In genomic region chr1:182003953-182004586, GRCh38 we compare ENCODE assay signal across 17 cellular contexts. TPM values are rescaled to one million over a fixed set of nuclear protein-coding genes. Genes with fewer than 3 reads are reported as not detected.
DNase-seq lines count a peak whose midpoint lies in the region; ATAC-seq and TF ChIP-seq lines count a peak whose summit lies in the region.
"Had no signal": no experiment of that assay in that cellular context is flagged by ENCODE, and none has a peak within 500 bp of the region (broad histone marks: within the 10 kb centered on the region; RNA-seq: fewer than 3 reads in every experiment).

No MANE protein-coding gene starts in this region.

- no peaks in the 10 kb centered on the region for H3K4me1 ChIP-seq in gastroesophageal sphincter
- H3K4me1 ChIP-seq in psoas muscle: no peaks in the 10 kb centered on the region
- H3K4me1 ChIP-seq: parathyroid adenoma had no signal

- no peak for TF ChIP-seq EP300 in gastroesophageal sphincter (IDR thresholded peaks at IDR 0.05)

- DNase-seq in ELF-1 (ENCODE audit: low read depth, low spot score) (peak; percentile 25), psoas muscle (peak; percentile 21 to 39), NCI-H1930 (lab: John Stamatoyannopoulos, UW) (no peak), inferior parietal cortex (ENCODE audit: extremely low spot score) (no peak)
- peak; percentile 8 for DNase-seq in Jurkat, Clone E6-1 (ENCODE audit: low read depth, low spot score)
- DNase-seq: activated CD4-positive, CD25-positive, alpha-beta regulatory T cell; activated CD8-positive, alpha-beta memory T cell treated with anti-CD3 and anti-CD28 coated beads, Interleukin-2, amount 50 U/mL, for 48 hours; C1 segment of cervical spinal cord; foreskin melanocyte; GF-D8; NCI-H1048; NCI-H345; substantia nigra had no signal

- H3K27me3 ChIP-seq in gastroesophageal sphincter: no peaks in the 10 kb centered on the region
- H3K27me3 ChIP-seq in psoas muscle (ENCODE audit: insufficient read depth in 3 of 3, low read length in 2 of 3): no peaks in the 10 kb centered on the region
- H3K27me3 ChIP-seq: cardiac muscle cell had no signal

- H3K27ac ChIP-seq in gastroesophageal sphincter: no peak overlapping the region
- no peak overlapping the region for H3K27ac ChIP-seq in psoas muscle
- H3K27ac ChIP-seq: cardiac muscle cell, parathyroid adenoma had no signal

- no peak for TF ChIP-seq CTCF in gastroesophageal sphincter (IDR thresholded peaks at IDR 0.05)
- TF ChIP-seq CTCF in psoas muscle (IDR thresholded peaks at IDR 0.05): no peak

- H3K36me3 ChIP-seq in gastroesophageal sphincter (no peaks in the 10 kb centered on the region), psoas muscle (ENCODE audit: insufficient read depth in 1 of 2, low read depth in 1 of 2) (no peaks in the 10 kb centered on the region)
- H3K36me3 ChIP-seq: cardiac muscle cell had no signal

- 87 to 88% methylated on average over 5 to 9 of the region's 12 CpGs for WGBS in gastroesophageal sphincter (ENCODE audit: low coverage in 1 of 2), 2 donors
- 75 to 81% (median 79%) methylated on average over 12 of the region's 12 CpGs for WGBS in psoas muscle, 3 donors

- ATAC-seq in gastroesophageal sphincter (peak; percentile 57), psoas muscle (no peak), HG03439 (IDR thresholded peaks at IDR 0.05; ENCODE audit: unreplicated experiment) (no peak)

- H3K9me3 ChIP-seq in gastroesophageal sphincter (peaks cover 0 to 9% (median 0%) of the 10 kb centered on the region in 3 donors), psoas muscle (no peaks in the 10 kb centered on the region)

- TF ChIP-seq POLR2A in gastroesophageal sphincter (IDR thresholded peaks at IDR 0.05): no peak

- H3K4me3 ChIP-seq in Jurkat, Clone E6-1 (ENCODE audit: low read length): no peak overlapping the region
- H3K4me3 ChIP-seq in gastroesophageal sphincter: no peak overlapping the region
- no peak overlapping the region for H3K4me3 ChIP-seq in psoas muscle
- H3K4me3 ChIP-seq: cardiac muscle cell had no signal

- intact Hi-C loops in psoas muscle (cut with DNase I): no loop called here

RNA-seq across cellular contexts. Expression of gene ZNF648, which starts 57.4 kb away (rescaled TPM):
- polyA plus RNA-seq in Jurkat, Clone E6-1 (2012; ENCODE audit: insufficient read depth, insufficient read length): not detected
- not detected for total RNA-seq in gastroesophageal sphincter
- total RNA-seq in psoas muscle: under 1 TPM in 1 of 4 donors, not detected in 3; 0.06 TPM
- under 1 TPM in 2 of 3 donors, not detected in 1; 0.01 TPM for polyA plus RNA-seq in psoas muscle
- polyA plus RNA-seq: cardiac muscle cell had no signal

Comparison
In these comparisons a context has a peak if more than half of its experiments do, and no peak if none do; other contexts are left out.
1. DNase-seq: peak in ELF-1 (single experiment), Jurkat, Clone E6-1 (single experiment) and psoas muscle (2 of 2); none in NCI-H1930 (0 of 2) and inferior parietal cortex (single experiment).